Comparison of ENCODE assay signal across 22 cellular contexts in genomic region chr3:32003380-32003779, GRCh38. TPM values are rescaled to one million over a fixed set of nuclear protein-coding genes. Genes with fewer than 3 reads are reported as not detected.
DNase-seq lines count a peak whose midpoint lies in the region; ATAC-seq, FAIRE-seq and TF ChIP-seq lines count a peak whose summit lies in the region.
"Had no signal": no experiment of that assay in that cellular context is flagged by ENCODE, and none has a peak within 500 bp of the region (broad histone marks: within the 10 kb centered on the region; RNA-seq: fewer than 3 reads in every experiment).

No MANE protein-coding gene starts in this region.

- no peaks in the 10 kb centered on the region for H3K79me1 ChIP-seq in mesendoderm (ENCODE audit: low read length)

- H3K27ac ChIP-seq in astrocyte (ENCODE audit: low read depth, low read length): peak overlapping the region; percentile 57
- H3K27ac ChIP-seq in mesendoderm (ENCODE audit: low read depth, low read length): no peak overlapping the region
- no peak overlapping the region for H3K27ac ChIP-seq in upper lobe of left lung
- H3K27ac ChIP-seq in brain microvascular endothelial cell: no peak overlapping the region
- H3K27ac ChIP-seq: A549, PC-9, SJSA1 had no signal

- no peak for TF ChIP-seq EP300 in upper lobe of left lung (IDR thresholded peaks at IDR 0.05)

- ATAC-seq in upper lobe of left lung (ENCODE audit: low FRiP score in 2 of 2) (peak; percentile 9 to 20), HG03460 (IDR thresholded peaks at IDR 0.05; ENCODE audit: unreplicated experiment) (no peak)

- peaks cover 20% of the 10 kb centered on the region for H3K4me1 Mint-ChIP-seq in Caco-2 (ENCODE audit: low read depth, unreplicated experiment)
- peaks cover 15% of the 10 kb centered on the region for H3K4me1 Mint-ChIP-seq in astrocyte (ENCODE audit: low read depth, unreplicated experiment)

- peak overlapping the region; percentile 70 for H3K56ac ChIP-seq in mesendoderm (ENCODE audit: low read length)

- CTCF ChIA-PET in Caco-2 (lab: Charles Lee): no interaction called here

- no peak overlapping the region for H3K18ac ChIP-seq in mesendoderm (ENCODE audit: low read length)

- H3K9me3 ChIP-seq in Caco-2 (no peaks in the 10 kb centered on the region), astrocyte (ENCODE audit: insufficient read depth, low read depth, low read length) (no peaks in the 10 kb centered on the region), upper lobe of left lung (no peaks in the 10 kb centered on the region)
- H3K9me3 ChIP-seq: A549, MG63, SJSA1 had no signal

- FAIRE-seq in astrocyte (lab: Jason Lieb, UNC): no peak
- FAIRE-seq: A549, GM18507 had no signal

- no peak overlapping the region for H3K4me3 ChIP-seq in Caco-2 (ENCODE audit: low read depth, low read length)
- no peak overlapping the region for H3K4me3 ChIP-seq in astrocyte (ENCODE audit: insufficient read depth, low read depth, low read length)
- no peak overlapping the region for H3K4me3 ChIP-seq in mesendoderm (ENCODE audit: low read length)
- no peak overlapping the region for H3K4me3 ChIP-seq in upper lobe of left lung
- no peak overlapping the region for H3K4me3 ChIP-seq in brain microvascular endothelial cell (ENCODE audit: low read depth, low read length)
- H3K4me3 ChIP-seq: A549, MG63, PC-9, SJSA1 had no signal

- H2BK5ac ChIP-seq in mesendoderm (ENCODE audit: low read length): peak overlapping the region; percentile 43

- no peaks in the 10 kb centered on the region for H3K36me3 ChIP-seq in Caco-2 (ENCODE audit: control insufficient read depth, insufficient read depth, low read length)
- H3K36me3 ChIP-seq in astrocyte (ENCODE audit: insufficient read depth, low read length): no peaks in the 10 kb centered on the region
- H3K36me3 ChIP-seq in mesendoderm (ENCODE audit: control insufficient read depth, insufficient read depth, low read length): no peaks in the 10 kb centered on the region
- no peaks in the 10 kb centered on the region for H3K36me3 ChIP-seq in upper lobe of left lung
- no peaks in the 10 kb centered on the region for H3K36me3 ChIP-seq in brain microvascular endothelial cell (replicated peaks)
- H3K36me3 ChIP-seq: MG63, SJSA1 had no signal

- no peak overlapping the region for H3K23ac ChIP-seq in mesendoderm (ENCODE audit: low read length)

- H2BK15ac ChIP-seq in mesendoderm (replicated peaks; ENCODE audit: low read depth): no peak overlapping the region

- no peak overlapping the region for H3K4ac ChIP-seq in mesendoderm (ENCODE audit: low read depth, low read length)

- TF ChIP-seq CTCF in Caco-2 (IDR thresholded peaks at IDR 0.05; ENCODE audit: insufficient read depth in 1 of 2, low read depth in 1 of 2, low read length in 1 of 2, severe bottlenecking in 1 of 2, unreplicated experiment in 1 of 2) (no peak), astrocyte (IDR thresholded peaks at IDR 0.05; ENCODE audit: insufficient read depth, low read depth, low read length) (no peak), upper lobe of left lung (IDR thresholded peaks at IDR 0.05) (no peak), brain microvascular endothelial cell (IDR thresholded peaks at IDR 0.05; ENCODE audit: low read depth, low read length, missing control alignments) (no peak)

- no peak overlapping the region for H2BK120ac ChIP-seq in mesendoderm (ENCODE audit: low read depth, low read length)

- peak overlapping the region; percentile 78 for H3K4me2 ChIP-seq in astrocyte (ENCODE audit: low read length)
- H3K4me2 ChIP-seq in mesendoderm (ENCODE audit: low read length): no peak overlapping the region
- H3K4me2 ChIP-seq: A549, PC-9 had no signal

- H3K4me3 Mint-ChIP-seq in Caco-2 (ENCODE audit: unreplicated experiment) (no peak overlapping the region), astrocyte (ENCODE audit: unreplicated experiment) (no peak overlapping the region)

- H3K9ac ChIP-seq in astrocyte (ENCODE audit: low read length) (no peak overlapping the region), mesendoderm (ENCODE audit: low read length) (no peak overlapping the region)

- no peaks in the 10 kb centered on the region for H3K79me2 ChIP-seq in astrocyte (ENCODE audit: insufficient read depth, low read length)
- H3K79me2 ChIP-seq in mesendoderm (ENCODE audit: control insufficient read depth, insufficient read depth, low read length): no peaks in the 10 kb centered on the region

- no CpG with 5 or more reads among the region's 3 CpGs for WGBS in mesendoderm (ENCODE audit: extremely low coverage, insufficient coverage, low lambda C conversion rate)
- WGBS in upper lobe of left lung, 2 donors: 81 to 82% methylated on average over 3 of the region's 3 CpGs

- in situ Hi-C loops in brain microvascular endothelial cell (cut with HindIII; ENCODE audit: low pct_ligation_motif_present, low sequenced_read_pairs): no loop called here

- H3K9me3 Mint-ChIP-seq in Caco-2 (ENCODE audit: unreplicated experiment): no peaks in the 10 kb centered on the region
- peaks cover 11% of the 10 kb centered on the region for H3K9me3 Mint-ChIP-seq in astrocyte (ENCODE audit: unreplicated experiment)
- H3K9me3 Mint-ChIP-seq: H9 had no signal

- H2AK5ac ChIP-seq in mesendoderm (ENCODE audit: low read length): no peak overlapping the region

- H3K27me3 ChIP-seq in Caco-2 (replicated peaks; ENCODE audit: control insufficient read depth, insufficient read depth, low read length): no peaks in the 10 kb centered on the region
- peaks cover 2% of the 10 kb centered on the region for H3K27me3 ChIP-seq in astrocyte (ENCODE audit: insufficient read depth, low read length)
- H3K27me3 ChIP-seq in mesendoderm (ENCODE audit: insufficient read depth, low read length, poor library complexity): no peaks in the 10 kb centered on the region
- H3K27me3 ChIP-seq in upper lobe of left lung: no peaks in the 10 kb centered on the region
- no peaks in the 10 kb centered on the region for H3K27me3 ChIP-seq in brain microvascular endothelial cell (replicated peaks)
- H3K27me3 ChIP-seq: MG63, SJSA1 had no signal

- H2AFZ ChIP-seq in astrocyte (ENCODE audit: low read depth, low read length): no peak overlapping the region
- H2AFZ ChIP-seq: PC-9 had no signal

- H3K27me3 Mint-ChIP-seq in Caco-2 (ENCODE audit: insufficient read depth, unreplicated experiment): no peaks in the 10 kb centered on the region
- H3K27me3 Mint-ChIP-seq in astrocyte (ENCODE audit: low read depth, unreplicated experiment): no peaks in the 10 kb centered on the region

- intact Hi-C loops in Caco-2 (cut with micrococcal nuclease; ENCODE audit: unreplicated experiment): no loop called here

- no peak for TF ChIP-seq POLR2A in upper lobe of left lung (IDR thresholded peaks at IDR 0.05)

- no peak overlapping the region for H4K8ac ChIP-seq in mesendoderm (ENCODE audit: low read depth, low read length)

- no peak for DNase-seq in Caco-2
- DNase-seq in astrocyte (ENCODE audit: low read depth): no peak
- no peak for DNase-seq in mesendoderm
- no peak for DNase-seq in upper lobe of left lung
- no peak for DNase-seq in brain microvascular endothelial cell
- no peak for DNase-seq in D341Med (ENCODE audit: low spot score)
- DNase-seq in AML-193 (lab: John Stamatoyannopoulos, UW): no peak
- DNase-seq: IMR-90; KG1; MG63; NCI-H1105 treated with DMSO at 0.1 percent for 48 hours; NCI-H1930; NCI-H2107; NK-92 treated with Interleukin-12 subunit alpha and Interleukin-12 subunit beta, amount 100 ng/mL, for 24 hours; Right ventricle myocardium superior; RPMI8226 had no signal

- no peaks in the 10 kb centered on the region for H4K20me1 ChIP-seq in astrocyte (ENCODE audit: insufficient read depth, low read length)

- no peak overlapping the region for H4K5ac ChIP-seq in mesendoderm (ENCODE audit: low read length)

- peaks cover 21% of the 10 kb centered on the region for H3K4me1 ChIP-seq in Caco-2
- peaks cover 16% of the 10 kb centered on the region for H3K4me1 ChIP-seq in astrocyte (ENCODE audit: insufficient read depth, low read length)
- H3K4me1 ChIP-seq in mesendoderm (ENCODE audit: control insufficient read depth, low read depth, low read length): peaks cover 11% of the 10 kb centered on the region
- no peaks in the 10 kb centered on the region for H3K4me1 ChIP-seq in upper lobe of left lung
- H3K4me1 ChIP-seq: A549, SJSA1 had no signal

- H3K27ac Mint-ChIP-seq in Caco-2 (ENCODE audit: unreplicated experiment): peak overlapping the region; percentile 65
- no peak overlapping the region for H3K27ac Mint-ChIP-seq in astrocyte (ENCODE audit: unreplicated experiment)

- H3K36me3 Mint-ChIP-seq in Caco-2 (ENCODE audit: insufficient read depth, unreplicated experiment) (no peaks in the 10 kb centered on the region), astrocyte (ENCODE audit: low read depth, unreplicated experiment) (peaks cover 6% of the 10 kb centered on the region)

- BruUV-seq in Caco-2 (replicated peaks; lab: Mats Ljungman, UMichigan): no TSS peak

- POLR2A ChIA-PET in Caco-2 (lab: Charles Lee): no interaction called here

RNA-seq across cellular contexts. Expression of gene ZNF860, which starts 21.8 kb away (rescaled TPM):
- total RNA-seq in Caco-2 (2022) (4.7 and 5.9 TPM in 2 replicates), astrocyte (2.7 and 3.7 TPM in 2 replicates), upper lobe of left lung (1 to 10 TPM in 5 of 6 donors, not detected in 1; 1.0 to 2.6 (median 1.2) TPM)
- 2.4 TPM for polyA plus RNA-seq in mesendoderm (2013, experiment 1 of 2)
- 2.3 TPM for polyA plus RNA-seq in mesendoderm (2013, experiment 2 of 2)

RNA-seq across cellular contexts. Expression of gene OSBPL10, which starts 22.3 kb away (rescaled TPM):
- 71.2 and 79.5 TPM in 2 replicates for total RNA-seq in Caco-2 (2022)
- total RNA-seq in astrocyte: 51.3 and 52.7 TPM in 2 replicates
- 13.0 TPM for polyA plus RNA-seq in mesendoderm (2013, experiment 1 of 2)
- 13.2 TPM for polyA plus RNA-seq in mesendoderm (2013, experiment 2 of 2)
- total RNA-seq in upper lobe of left lung: 10 to 100 TPM; 13.6 to 73.9 (median 24.4) TPM
